16 cellular contexts compared by ENCODE assay signal in genomic region chr11:64409278-64409677, GRCh38.
"Had no signal": no experiment of that assay in that cellular context is flagged by ENCODE, and none has a peak within 500 bp of the region (broad histone marks: within the 10 kb centered on the region; RNA-seq: fewer than 3 reads in every experiment).

No MANE protein-coding gene starts in this region.

- H3K36me3 ChIP-seq: ascending aorta, heart left ventricle had no signal

- H3K9me3 ChIP-seq: ascending aorta, heart left ventricle, mucosa of descending colon had no signal

- H3K27ac ChIP-seq: ascending aorta, heart left ventricle, skin epidermis had no signal

- ATAC-seq: activated CD4-positive, alpha-beta T cell treated with anti-CD3 and anti-CD28 coated beads for 36 hours; naive thymus-derived CD4-positive, alpha-beta T cell; T-cell had no signal

- H3K4me1 Mint-ChIP-seq: activated CD4-positive, alpha-beta memory T cell treated with anti-CD3 and anti-CD28 coated beads, Interleukin-2, amount 10 ng/mL, durations not matched to agents 7 days and 5 days; activated CD4-positive, alpha-beta T cell treated with anti-CD3 and anti-CD28 coated beads for 36 hours; activated naive CD4-positive, alpha-beta T cell treated with anti-CD3 and anti-CD28 coated beads, Interleukin-2, amount 10 ng/mL, durations not matched to agents 7 days and 5 days; T-cell had no signal

- H3K36me3 Mint-ChIP-seq: activated naive CD4-positive, alpha-beta T cell treated with anti-CD3 and anti-CD28 coated beads, Interleukin-2, amount 10 ng/mL, durations not matched to agents 7 days and 5 days; naive thymus-derived CD4-positive, alpha-beta T cell; T-cell had no signal

- H3K9me3 Mint-ChIP-seq: activated CD4-positive, alpha-beta memory T cell treated with anti-CD3 and anti-CD28 coated beads, Interleukin-2, amount 10 ng/mL, durations not matched to agents 7 days and 5 days; activated naive CD4-positive, alpha-beta T cell treated with anti-CD3 and anti-CD28 coated beads, Interleukin-2, amount 10 ng/mL, durations not matched to agents 7 days and 5 days; activated T-cell treated with anti-CD3 and anti-CD28 coated beads, Interleukin-2, amount 50 U/mL, for 24 hours; stimulated activated naive CD8-positive, alpha-beta T cell treated with anti-CD3 and anti-CD28 coated beads, Interleukin-15, Interleukin-2, amounts not matched to agents 100 ng/mL and 50 ng/mL, for 24 hours had no signal

- H3K27me3 Mint-ChIP-seq: activated CD4-positive, alpha-beta T cell treated with anti-CD3 and anti-CD28 coated beads for 36 hours; stimulated activated naive CD8-positive, alpha-beta T cell treated with anti-CD3 and anti-CD28 coated beads, Interleukin-15, Interleukin-2, amounts not matched to agents 100 ng/mL and 50 ng/mL, for 24 hours had no signal

- H3K4me3 Mint-ChIP-seq: activated CD4-positive, alpha-beta memory T cell treated with anti-CD3 and anti-CD28 coated beads, Interleukin-2, amount 10 ng/mL, durations not matched to agents 7 days and 5 days; activated CD4-positive, alpha-beta T cell treated with anti-CD3 and anti-CD28 coated beads for 36 hours; activated naive CD4-positive, alpha-beta T cell treated with anti-CD3 and anti-CD28 coated beads, Interleukin-2, amount 10 ng/mL, durations not matched to agents 7 days and 5 days; activated T-cell treated with anti-CD3 and anti-CD28 coated beads, Interleukin-2, amount 50 U/mL, for 24 hours; endodermal cell; naive thymus-derived CD4-positive, alpha-beta T cell; stimulated activated naive CD8-positive, alpha-beta T cell treated with anti-CD3 and anti-CD28 coated beads, Interleukin-15, Interleukin-2, amounts not matched to agents 100 ng/mL and 50 ng/mL, for 24 hours; T-cell had no signal

- H3K4me3 ChIP-seq: ascending aorta, heart left ventricle, mucosa of descending colon, skin epidermis had no signal

- H3K27me3 ChIP-seq: ascending aorta, heart left ventricle had no signal

- DNase-seq: activated CD4-positive, alpha-beta memory T cell treated with anti-CD3 and anti-CD28 coated beads, Interleukin-2, amount 10 ng/mL, durations not matched to agents 7 days and 5 days; activated CD4-positive, alpha-beta T cell treated with anti-CD3 and anti-CD28 coated beads for 36 hours; activated naive CD4-positive, alpha-beta T cell treated with anti-CD3 and anti-CD28 coated beads, Interleukin-2, amount 10 ng/mL, durations not matched to agents 7 days and 5 days; activated T-cell treated with anti-CD3 and anti-CD28 coated beads, Interleukin-2, amount 50 U/mL, for 24 hours; heart left ventricle; islet precursor cell; mammary epithelial cell; naive thymus-derived CD4-positive, alpha-beta T cell; T-cell; T1000 had no signal

- H3K27ac Mint-ChIP-seq: activated CD4-positive, alpha-beta memory T cell treated with anti-CD3 and anti-CD28 coated beads, Interleukin-2, amount 10 ng/mL, durations not matched to agents 7 days and 5 days; activated CD4-positive, alpha-beta T cell treated with anti-CD3 and anti-CD28 coated beads for 36 hours; activated naive CD4-positive, alpha-beta T cell treated with anti-CD3 and anti-CD28 coated beads, Interleukin-2, amount 10 ng/mL, durations not matched to agents 7 days and 5 days; activated T-cell treated with anti-CD3 and anti-CD28 coated beads, Interleukin-2, amount 50 U/mL, for 24 hours; endodermal cell; progenitor cell of endocrine pancreas; stimulated activated naive CD8-positive, alpha-beta T cell treated with anti-CD3 and anti-CD28 coated beads, Interleukin-15, Interleukin-2, amounts not matched to agents 100 ng/mL and 50 ng/mL, for 24 hours; T-cell had no signal
